2 cellular contexts compared by ENCODE assay signal in the genomic region with DNA sequence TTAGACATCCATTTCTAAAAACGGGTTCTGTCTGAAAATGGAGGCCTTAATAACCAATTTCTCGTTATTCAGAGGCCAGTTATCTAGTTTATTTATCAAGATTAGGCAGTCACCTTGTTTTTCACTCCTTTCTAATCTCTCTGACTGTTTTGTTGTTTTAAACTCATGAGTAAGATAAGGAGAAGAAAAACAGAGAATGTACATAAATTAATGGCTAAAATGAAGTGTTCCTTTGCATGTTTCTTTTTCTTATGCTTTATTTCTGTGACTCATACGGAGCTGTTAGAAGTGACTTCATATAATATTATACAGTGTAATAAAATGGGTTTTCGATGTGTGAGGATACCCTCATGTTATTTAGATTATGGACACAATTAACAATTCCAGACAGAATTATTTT.
TF ChIP-seq lines count a peak whose summit lies in the region.

No MANE protein-coding gene starts in this region.

TF ChIP-seq in A549, 52 proteins besides CTCF, POLR2A, EP300 and RAD21:
- TF ChIP-seq PHF8 (IDR thresholded peaks at IDR 0.05; ENCODE audit: borderline replicate concordance, low read depth) (no peak), NPAS2 (CRISPR knock-in tag; IDR thresholded peaks at IDR 0.05; ENCODE audit: borderline replicate concordance) (no peak), EHF (CRISPR knock-in tag; IDR thresholded peaks at IDR 0.05) (no peak), CEBPB (IDR thresholded peaks at IDR 0.05) (no peak), BHLHE40 (IDR thresholded peaks at IDR 0.05; ENCODE audit: low read depth, low read length) (no peak), MAFK (IDR thresholded peaks at IDR 0.05; ENCODE audit: partially characterized antibody) (no peak), MYC (IDR thresholded peaks at IDR 0.05; ENCODE audit: borderline replicate concordance, low read length) (no peak), KDM1A (IDR thresholded peaks at IDR 0.05; ENCODE audit: low read depth) (no peak), JUNB (IDR thresholded peaks at IDR 0.05) (no peak), ZSCAN20 (CRISPR knock-in tag; IDR thresholded peaks at IDR 0.05) (no peak), JUN (IDR thresholded peaks at IDR 0.05) (no peak)
- TF ChIP-seq, protein P1, sequence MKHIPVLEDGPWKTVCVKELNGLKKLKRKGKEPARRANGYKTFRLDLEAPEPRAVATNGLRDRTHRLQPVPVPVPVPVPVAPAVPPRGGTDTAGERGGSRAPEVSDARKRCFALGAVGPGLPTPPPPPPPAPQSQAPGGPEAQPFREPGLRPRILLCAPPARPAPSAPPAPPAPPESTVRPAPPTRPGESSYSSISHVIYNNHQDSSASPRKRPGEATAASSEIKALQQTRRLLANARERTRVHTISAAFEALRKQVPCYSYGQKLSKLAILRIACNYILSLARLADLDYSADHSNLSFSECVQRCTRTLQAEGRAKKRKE (CRISPR knock-in tag; IDR thresholded peaks at IDR 0.05; ENCODE audit: low read depth), result no peak

TF ChIP-seq in IMR-90, 13 proteins besides CTCF, POLR2A, EP300 and RAD21:
- TF ChIP-seq, protein P2, sequence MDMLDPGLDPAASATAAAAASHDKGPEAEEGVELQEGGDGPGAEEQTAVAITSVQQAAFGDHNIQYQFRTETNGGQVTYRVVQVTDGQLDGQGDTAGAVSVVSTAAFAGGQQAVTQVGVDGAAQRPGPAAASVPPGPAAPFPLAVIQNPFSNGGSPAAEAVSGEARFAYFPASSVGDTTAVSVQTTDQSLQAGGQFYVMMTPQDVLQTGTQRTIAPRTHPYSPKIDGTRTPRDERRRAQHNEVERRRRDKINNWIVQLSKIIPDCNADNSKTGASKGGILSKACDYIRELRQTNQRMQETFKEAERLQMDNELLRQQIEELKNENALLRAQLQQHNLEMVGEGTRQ (IDR thresholded peaks at IDR 0.05; ENCODE audit: low read depth, low read length), result no peak
- no peak for TF ChIP-seq MAZ (IDR thresholded peaks at IDR 0.05; ENCODE audit: borderline replicate concordance, low read depth, low read length)
- TF ChIP-seq CHD1 (IDR thresholded peaks at IDR 0.05; ENCODE audit: low read depth, low read length), result no peak
- no peak for TF ChIP-seq SMC3 (IDR thresholded peaks at IDR 0.05; ENCODE audit: low read depth, low read length)
- no peak for TF ChIP-seq MXI1 (IDR thresholded peaks at IDR 0.05; ENCODE audit: borderline replicate concordance, low read depth, low read length)
- no peak for TF ChIP-seq NFE2L2 (IDR thresholded peaks at IDR 0.05; ENCODE audit: low read depth, low read length)
- no peak for TF ChIP-seq FOS (IDR thresholded peaks at IDR 0.05; ENCODE audit: low read depth, low read length)
- no peak for TF ChIP-seq RFX5 (IDR thresholded peaks at IDR 0.05; ENCODE audit: low read depth, low read length)
- TF ChIP-seq MAFK (IDR thresholded peaks at IDR 0.05; ENCODE audit: low read depth, low read length), result no peak
- no peak for TF ChIP-seq BHLHE40 (IDR thresholded peaks at IDR 0.05; ENCODE audit: low read depth, low read length)
